8 cellular contexts compared by ENCODE assay signal in genomic region chr3:27483117-27484001, GRCh38. TPM values are rescaled to one million over a fixed set of nuclear protein-coding genes. Genes with fewer than 3 reads are reported as not detected.
A peak's percentile ranks its signal among the peaks of the same experiment; 100 is the strongest.
DNase-seq lines count a peak whose midpoint lies in the region; ATAC-seq and TF ChIP-seq lines count a peak whose summit lies in the region.

No MANE protein-coding gene starts in this region.

- H3K4me3 ChIP-seq in osteoblast (ENCODE audit: insufficient read depth, low read length) (peak overlapping the region; percentile 82), upper lobe of right lung (peak overlapping the region; percentile 88)

- H3K27me3 ChIP-seq in osteoblast (ENCODE audit: insufficient read depth, low read length): no peaks in the 10 kb centered on the region
- H3K27me3 ChIP-seq in upper lobe of right lung: no peaks in the 10 kb centered on the region

- H3K4me2 ChIP-seq in osteoblast (ENCODE audit: insufficient read depth, low read length): peak overlapping the region; percentile 73

- H3K27ac ChIP-seq in osteoblast (ENCODE audit: low read depth, low read length): peak overlapping the region; percentile 90
- H3K27ac ChIP-seq in upper lobe of right lung: peak overlapping the region; percentile 89

- H2AFZ ChIP-seq in osteoblast (ENCODE audit: low read length): peak overlapping the region; percentile 39

- H3K9me3 ChIP-seq in osteoblast (ENCODE audit: low read depth, low read length) (no peaks in the 10 kb centered on the region), upper lobe of right lung (no peaks in the 10 kb centered on the region)

- H3K79me2 ChIP-seq in osteoblast (ENCODE audit: insufficient read depth, low read length): peaks cover 58% of the 10 kb centered on the region

- peak; percentile 49 for DNase-seq in COLO668 (lab: John Stamatoyannopoulos, UW; ENCODE audit: unreplicated experiment)
- peak; percentile 84 for DNase-seq in RPMI7951 (ENCODE audit: low read depth)
- DNase-seq in activated naive CD4-positive, alpha-beta T cell treated with Interleukin-2 at 50 U/mL for 16 hours: peak; percentile 34
- peak; percentile 76 for DNase-seq in glomerular visceral epithelial cell (ENCODE audit: extremely low spot score)
- DNase-seq in osteoblast (ENCODE audit: insufficient read length, low spot score, missing footprints): peak; percentile 84
- peak; percentile 76 for DNase-seq in upper lobe of right lung

- intact Hi-C loops in upper lobe of right lung (cut with DNase I): no loop called here

- peaks cover 3% of the 10 kb centered on the region for H3K36me3 ChIP-seq in osteoblast (ENCODE audit: insufficient read depth, low read length)
- H3K36me3 ChIP-seq in upper lobe of right lung: no peaks in the 10 kb centered on the region

- ATAC-seq in GM19324 (IDR thresholded peaks at IDR 0.05; ENCODE audit: low FRiP score, unreplicated experiment) (peak; percentile 19), HG03432 (IDR thresholded peaks at IDR 0.05; ENCODE audit: unreplicated experiment) (peak; percentile 22), upper lobe of right lung (peak; percentile 5)

- TF ChIP-seq CTCF in osteoblast (IDR thresholded peaks at IDR 0.05; ENCODE audit: extremely low read depth, low read depth, low read length) (no peak), upper lobe of right lung (IDR thresholded peaks at IDR 0.05) (no peak)

- peaks cover 38% of the 10 kb centered on the region for H4K20me1 ChIP-seq in osteoblast (ENCODE audit: insufficient read depth, low read length)

- peaks cover 29% of the 10 kb centered on the region for H3K4me1 ChIP-seq in osteoblast (ENCODE audit: insufficient read depth, low read length)
- H3K4me1 ChIP-seq in upper lobe of right lung: peaks cover 7% of the 10 kb centered on the region

RNA-seq across cellular contexts. Expression of gene SLC4A7, which starts 0.8 kb away (rescaled TPM):
- total RNA-seq in RPMI7951 (2014; rRNA removed; shearing (Covaris generic)): 29.6 and 32.1 TPM in 2 replicates
- total RNA-seq in osteoblast: 203 and 281 TPM in 2 replicates
- 15.0 TPM for total RNA-seq in upper lobe of right lung

Comparison
In these comparisons a context has a peak if more than half of its experiments do, and no peak if none do; other contexts are left out.
1. Peak in every context shown above with its lines: DNase-seq, ATAC-seq, H3K4me3 ChIP-seq and H3K27ac ChIP-seq.
2. DNase-seq: peak in every context shown above with its lines; median percentile 84 in RPMI7951; 84 in osteoblast; 76 in glomerular visceral epithelial cell; 76 in upper lobe of right lung; 49 in COLO668; 34 in activated naive CD4-positive, alpha-beta T cell treated with Interleukin-2 at 50 U/mL for 16 hours.